ENCODE assay signal across 8 cellular contexts in genomic region chr11:130001491-130002351, GRCh38. TPM values are rescaled to one million over a fixed set of nuclear protein-coding genes. Genes with fewer than 3 reads are reported as not detected.
DNase-seq lines count a peak whose midpoint lies in the region; ATAC-seq and TF ChIP-seq lines count a peak whose summit lies in the region.

No MANE protein-coding gene starts in this region.

- H3K27ac ChIP-seq in ectodermal cell (ENCODE audit: insufficient read depth, low read depth, low read length, poor library complexity, severe bottlenecking) (peak overlapping the region; percentile 100), lower lobe of right lung (peak overlapping the region; percentile 100)

- intact Hi-C loops in lower lobe of right lung (cut with DNase I) (no loop called here), posterior vena cava (cut with DNase I) (loop anchor here (5.0 to 10.0 kb wide), 2 partner anchors 63 to 131 kb away; partner anchors contain the start of gene APLP2 (in 2 of the 2))

- ATAC-seq in GM21717 (IDR thresholded peaks at IDR 0.05; ENCODE audit: unreplicated experiment) = peak; percentile 28
- ATAC-seq in lower lobe of right lung = peak; percentile 39 to 60

- H3K4me3 ChIP-seq in WI38 (ENCODE audit: low read depth, low read length) = peak overlapping the region; percentile 72
- peak overlapping the region; percentile 70 for H3K4me3 ChIP-seq in ectodermal cell (ENCODE audit: insufficient read depth, low read depth, low read length)
- peak overlapping the region; percentile 71 for H3K4me3 ChIP-seq in lower lobe of right lung

- TF ChIP-seq CTCF in WI38 (IDR thresholded peaks at IDR 0.05; ENCODE audit: low read depth, low read length) = no peak
- TF ChIP-seq CTCF in lower lobe of right lung (IDR thresholded peaks at IDR 0.05) = no peak

- H3K36me3 ChIP-seq in ectodermal cell (ENCODE audit: control insufficient read depth, insufficient read depth, low read length) (peaks cover 3% of the 10 kb centered on the region), lower lobe of right lung (no peaks in the 10 kb centered on the region)

- no peaks in the 10 kb centered on the region for H3K27me3 ChIP-seq in ectodermal cell (ENCODE audit: control insufficient read depth, insufficient read depth, low read length, poor library complexity, severe bottlenecking)
- no peaks in the 10 kb centered on the region for H3K27me3 ChIP-seq in lower lobe of right lung (ENCODE audit: low read depth)

- DNase-seq in GM03348 (ENCODE audit: low spot score) (peak; percentile 85), KG1 (lab: John Stamatoyannopoulos, UW) (peak; percentile 39), lower lobe of right lung (peak; percentile 68), posterior vena cava (ENCODE audit: low spot score) (no peak)
- DNase-seq in stimulated activated CD8-positive, alpha-beta memory T cell treated with anti-CD3 and anti-CD28 coated beads, Interleukin-12 subunit alpha, Interleukin-12 subunit beta, amount 100 ng/mL, for 24 hours (ENCODE audit: extremely low read depth) = peak; percentile 17

- WGBS in ectodermal cell, 2 experiments = 1% methylated on average over 90 of the region's 90 CpGs

- H3K9me3 ChIP-seq in ectodermal cell (ENCODE audit: control insufficient read depth, low read length) (no peaks in the 10 kb centered on the region), lower lobe of right lung (no peaks in the 10 kb centered on the region)

- H3K4me1 ChIP-seq in ectodermal cell (ENCODE audit: control insufficient read depth, insufficient read depth, low read length) (no peaks in the 10 kb centered on the region), lower lobe of right lung (peaks cover 22% of the 10 kb centered on the region)

RNA-seq across cellular contexts. Expression of gene PRDM10, which starts 0.9 kb away (rescaled TPM):
- 12.4 TPM for polyA plus RNA-seq in ectodermal cell (2013, experiment 1 of 4)
- 11.7 TPM for polyA plus RNA-seq in ectodermal cell (2013, experiment 2 of 4)
- 9.4 TPM for polyA plus RNA-seq in ectodermal cell (2013, experiment 3 of 4)
- polyA plus RNA-seq in ectodermal cell (2013, experiment 4 of 4) = 10.8 TPM
- 9.5 TPM for total RNA-seq in lower lobe of right lung
- 10 to 100 TPM in 1 of 2 donors, 1 to 10 TPM in 1; 5.0 to 10.7 TPM for total RNA-seq in posterior vena cava
